1 cellular context compared by ENCODE assay signal in the genomic region with DNA sequence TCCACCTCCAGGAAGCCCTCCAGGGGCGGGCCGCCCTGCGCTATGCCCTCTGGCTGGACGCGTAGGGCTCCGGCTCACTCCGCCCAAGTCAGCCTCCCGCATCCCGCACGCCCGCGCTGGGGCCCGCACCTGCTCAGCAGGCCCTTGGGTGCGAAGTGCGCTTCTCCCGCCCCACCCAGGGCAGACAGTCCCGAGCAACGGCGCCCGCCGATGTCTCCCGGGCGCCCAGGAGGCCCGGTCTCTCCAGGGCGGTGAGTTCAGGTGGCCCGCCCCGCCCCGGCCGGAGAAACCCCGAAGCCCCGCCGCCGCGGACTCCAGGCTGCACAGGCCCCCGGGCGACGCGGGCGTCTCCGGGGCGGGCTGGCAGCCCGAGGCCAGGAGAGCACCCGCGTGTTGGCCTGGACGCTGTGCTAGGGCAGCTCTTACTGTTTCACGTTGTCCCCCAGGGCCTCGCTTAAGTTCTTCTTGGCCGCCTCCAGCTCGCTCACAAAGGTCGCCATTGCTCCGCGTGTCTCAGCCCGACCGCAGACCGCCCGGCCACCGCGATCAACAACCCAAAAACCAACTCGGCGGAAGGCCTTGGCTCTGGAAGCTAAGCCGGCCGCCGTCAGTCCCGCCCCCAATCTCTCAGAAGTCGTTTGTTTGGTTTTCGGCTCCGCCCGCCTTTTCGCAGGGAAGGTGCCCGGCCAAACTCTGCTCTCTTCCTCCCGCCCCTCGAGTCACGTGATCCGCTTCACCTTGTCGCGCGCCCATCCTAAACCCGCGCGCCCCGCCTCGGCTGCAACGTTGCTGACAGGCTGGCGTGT.
A peak's percentile ranks its signal among the peaks of the same experiment; 100 is the strongest.
TF ChIP-seq lines count a peak whose summit lies in the region.

A gene with protein sequence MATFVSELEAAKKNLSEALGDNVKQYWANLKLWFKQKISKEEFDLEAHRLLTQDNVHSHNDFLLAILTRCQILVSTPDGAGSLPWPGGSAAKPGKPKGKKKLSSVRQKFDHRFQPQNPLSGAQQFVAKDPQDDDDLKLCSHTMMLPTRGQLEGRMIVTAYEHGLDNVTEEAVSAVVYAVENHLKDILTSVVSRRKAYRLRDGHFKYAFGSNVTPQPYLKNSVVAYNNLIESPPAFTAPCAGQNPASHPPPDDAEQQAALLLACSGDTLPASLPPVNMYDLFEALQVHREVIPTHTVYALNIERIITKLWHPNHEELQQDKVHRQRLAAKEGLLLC (minus strand): TSS at position 531 of the 806 bp plus-strand sequence. CDS start 31 bp downstream, at position 500.

TF ChIP-seq in GM12878, 131 proteins besides CTCF, POLR2A, EP300 and RAD21 (continued from another document and continues in another):
- TF ChIP-seq, protein P1, sequence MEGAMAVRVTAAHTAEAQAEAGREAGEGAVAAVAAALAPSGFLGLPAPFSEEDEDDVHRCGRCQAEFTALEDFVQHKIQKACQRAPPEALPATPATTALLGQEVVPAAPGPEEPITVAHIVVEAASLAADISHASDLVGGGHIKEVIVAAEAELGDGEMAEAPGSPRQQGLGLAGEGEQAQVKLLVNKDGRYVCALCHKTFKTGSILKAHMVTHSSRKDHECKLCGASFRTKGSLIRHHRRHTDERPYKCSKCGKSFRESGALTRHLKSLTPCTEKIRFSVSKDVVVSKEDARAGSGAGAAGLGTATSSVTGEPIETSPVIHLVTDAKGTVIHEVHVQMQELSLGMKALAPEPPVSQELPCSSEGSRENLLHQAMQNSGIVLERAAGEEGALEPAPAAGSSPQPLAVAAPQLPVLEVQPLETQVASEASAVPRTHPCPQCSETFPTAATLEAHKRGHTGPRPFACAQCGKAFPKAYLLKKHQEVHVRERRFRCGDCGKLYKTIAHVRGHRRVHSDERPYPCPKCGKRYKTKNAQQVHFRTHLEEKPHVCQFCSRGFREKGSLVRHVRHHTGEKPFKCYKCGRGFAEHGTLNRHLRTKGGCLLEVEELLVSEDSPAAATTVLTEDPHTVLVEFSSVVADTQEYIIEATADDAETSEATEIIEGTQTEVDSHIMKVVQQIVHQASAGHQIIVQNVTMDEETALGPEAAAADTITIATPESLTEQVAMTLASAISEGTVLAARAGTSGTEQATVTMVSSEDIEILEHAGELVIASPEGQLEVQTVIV (IDR thresholded peaks at IDR 0.05; ENCODE audit: borderline replicate concordance, partially characterized antibody), result peak; percentile 76
- TF ChIP-seq ESRRA (IDR thresholded peaks at IDR 0.05; ENCODE audit: low read length) (peak; percentile 70; the same call in 1 of the 2 replicates), MXI1 (IDR thresholded peaks at IDR 0.05; ENCODE audit: low read depth, low read length) (peak; percentile 72; the same call in 1 of the 2 replicates), NFIC (IDR thresholded peaks at IDR 0.05; ENCODE audit: low read depth, low read length) (no peak; the same call in 1 of the 2 replicates), IKZF2 (IDR thresholded peaks at IDR 0.05) (peak in 1 of 2 experiments; percentile 42; a peak in 2 of 4 replicates), RCOR1 (conservative IDR thresholded peaks at IDR 0.05; ENCODE audit: low read depth, low read length) (0 out of 2 replicates have a peak, but pooled peaks have one; percentile 45), MTA3 (IDR thresholded peaks at IDR 0.05; ENCODE audit: borderline replicate concordance, low read length) (no peak), SP1 (IDR thresholded peaks at IDR 0.05; ENCODE audit: low read depth, low read length) (peak; percentile 74), SUPT20H (IDR thresholded peaks at IDR 0.05; ENCODE audit: borderline replicate concordance, control insufficient read depth, low read depth, low read length) (no peak), BHLHE40 (IDR thresholded peaks at IDR 0.05; ENCODE audit: borderline replicate concordance in 1 of 2, low read depth in 2 of 2, low read length in 1 of 2) (peak; percentile 91 to 97), ZNF622 (IDR thresholded peaks at IDR 0.05) (no peak), POLR2AphosphoS5 (IDR thresholded peaks at IDR 0.05; ENCODE audit: low read length) (0 out of 2 replicates have a peak, but pooled peaks have one; percentile 52), HDAC2 (IDR thresholded peaks at IDR 0.05) (no peak), ATF7 (IDR thresholded peaks at IDR 0.05; ENCODE audit: low read depth) (peak; percentile 67), WRNIP1 (IDR thresholded peaks at IDR 0.05; ENCODE audit: borderline replicate concordance, low read depth, low read length) (no peak), KDM1A (IDR thresholded peaks at IDR 0.05; ENCODE audit: borderline replicate concordance) (no peak), ZSCAN29 (IDR thresholded peaks at IDR 0.05) (no peak), MYB (IDR thresholded peaks at IDR 0.05; ENCODE audit: borderline replicate concordance, low read depth, low read length) (0 out of 2 replicates have a peak, but pooled peaks have one; percentile 41), BRCA1 (IDR thresholded peaks at IDR 0.05; ENCODE audit: low read depth, low read length) (no peak), NR2C2 (IDR thresholded peaks at IDR 0.05; ENCODE audit: borderline replicate concordance, control insufficient read depth, insufficient read length, low read depth) (no peak), SMC3 (IDR thresholded peaks at IDR 0.05; ENCODE audit: borderline replicate concordance, low read length) (no peak), POLR2AphosphoS2 (IDR thresholded peaks at IDR 0.05; ENCODE audit: low read depth, low read length) (no peak), LARP7 (IDR thresholded peaks at IDR 0.05) (peak; percentile 81; the same call in 1 of the 2 replicates), MEF2B (IDR thresholded peaks at IDR 0.05; ENCODE audit: partially characterized antibody, poor library complexity, severe bottlenecking) (peak; percentile 70), HDGF (IDR thresholded peaks at IDR 0.05) (peak; percentile 95), RB1 (IDR thresholded peaks at IDR 0.05; ENCODE audit: borderline replicate concordance) (peak; percentile 84; the same call in 1 of the 2 replicates), YBX1 (IDR thresholded peaks at IDR 0.05) (no peak), TCF12 (IDR thresholded peaks at IDR 0.05; ENCODE audit: low read depth, low read length) (0 out of 2 replicates have a peak, but pooled peaks have one; percentile 23), RUNX3 (IDR thresholded peaks at IDR 0.05; ENCODE audit: low read length) (peak; percentile 98), BACH1 (IDR thresholded peaks at IDR 0.05; ENCODE audit: borderline replicate concordance) (peak; percentile 52; the same call in 1 of the 2 replicates)
- TF ChIP-seq, protein P2, sequence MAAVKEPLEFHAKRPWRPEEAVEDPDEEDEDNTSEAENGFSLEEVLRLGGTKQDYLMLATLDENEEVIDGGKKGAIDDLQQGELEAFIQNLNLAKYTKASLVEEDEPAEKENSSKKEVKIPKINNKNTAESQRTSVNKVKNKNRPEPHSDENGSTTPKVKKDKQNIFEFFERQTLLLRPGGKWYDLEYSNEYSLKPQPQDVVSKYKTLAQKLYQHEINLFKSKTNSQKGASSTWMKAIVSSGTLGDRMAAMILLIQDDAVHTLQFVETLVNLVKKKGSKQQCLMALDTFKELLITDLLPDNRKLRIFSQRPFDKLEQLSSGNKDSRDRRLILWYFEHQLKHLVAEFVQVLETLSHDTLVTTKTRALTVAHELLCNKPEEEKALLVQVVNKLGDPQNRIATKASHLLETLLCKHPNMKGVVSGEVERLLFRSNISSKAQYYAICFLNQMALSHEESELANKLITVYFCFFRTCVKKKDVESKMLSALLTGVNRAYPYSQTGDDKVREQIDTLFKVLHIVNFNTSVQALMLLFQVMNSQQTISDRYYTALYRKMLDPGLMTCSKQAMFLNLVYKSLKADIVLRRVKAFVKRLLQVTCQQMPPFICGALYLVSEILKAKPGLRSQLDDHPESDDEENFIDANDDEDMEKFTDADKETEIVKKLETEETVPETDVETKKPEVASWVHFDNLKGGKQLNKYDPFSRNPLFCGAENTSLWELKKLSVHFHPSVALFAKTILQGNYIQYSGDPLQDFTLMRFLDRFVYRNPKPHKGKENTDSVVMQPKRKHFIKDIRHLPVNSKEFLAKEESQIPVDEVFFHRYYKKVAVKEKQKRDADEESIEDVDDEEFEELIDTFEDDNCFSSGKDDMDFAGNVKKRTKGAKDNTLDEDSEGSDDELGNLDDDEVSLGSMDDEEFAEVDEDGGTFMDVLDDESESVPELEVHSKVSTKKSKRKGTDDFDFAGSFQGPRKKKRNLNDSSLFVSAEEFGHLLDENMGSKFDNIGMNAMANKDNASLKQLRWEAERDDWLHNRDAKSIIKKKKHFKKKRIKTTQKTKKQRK (IDR thresholded peaks at IDR 0.05; ENCODE audit: low read depth, low read length), result no peak
- TF ChIP-seq, protein P3, sequence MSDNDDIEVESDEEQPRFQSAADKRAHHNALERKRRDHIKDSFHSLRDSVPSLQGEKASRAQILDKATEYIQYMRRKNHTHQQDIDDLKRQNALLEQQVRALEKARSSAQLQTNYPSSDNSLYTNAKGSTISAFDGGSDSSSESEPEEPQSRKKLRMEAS (IDR thresholded peaks at IDR 0.05; ENCODE audit: low read depth, low read length), result peak; percentile 38; the same call in 1 of the 2 replicates
- TF ChIP-seq, protein P4, sequence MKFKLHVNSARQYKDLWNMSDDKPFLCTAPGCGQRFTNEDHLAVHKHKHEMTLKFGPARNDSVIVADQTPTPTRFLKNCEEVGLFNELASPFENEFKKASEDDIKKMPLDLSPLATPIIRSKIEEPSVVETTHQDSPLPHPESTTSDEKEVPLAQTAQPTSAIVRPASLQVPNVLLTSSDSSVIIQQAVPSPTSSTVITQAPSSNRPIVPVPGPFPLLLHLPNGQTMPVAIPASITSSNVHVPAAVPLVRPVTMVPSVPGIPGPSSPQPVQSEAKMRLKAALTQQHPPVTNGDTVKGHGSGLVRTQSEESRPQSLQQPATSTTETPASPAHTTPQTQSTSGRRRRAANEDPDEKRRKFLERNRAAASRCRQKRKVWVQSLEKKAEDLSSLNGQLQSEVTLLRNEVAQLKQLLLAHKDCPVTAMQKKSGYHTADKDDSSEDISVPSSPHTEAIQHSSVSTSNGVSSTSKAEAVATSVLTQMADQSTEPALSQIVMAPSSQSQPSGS (IDR thresholded peaks at IDR 0.05; ENCODE audit: low read length), result no peak
- TF ChIP-seq, protein P5, sequence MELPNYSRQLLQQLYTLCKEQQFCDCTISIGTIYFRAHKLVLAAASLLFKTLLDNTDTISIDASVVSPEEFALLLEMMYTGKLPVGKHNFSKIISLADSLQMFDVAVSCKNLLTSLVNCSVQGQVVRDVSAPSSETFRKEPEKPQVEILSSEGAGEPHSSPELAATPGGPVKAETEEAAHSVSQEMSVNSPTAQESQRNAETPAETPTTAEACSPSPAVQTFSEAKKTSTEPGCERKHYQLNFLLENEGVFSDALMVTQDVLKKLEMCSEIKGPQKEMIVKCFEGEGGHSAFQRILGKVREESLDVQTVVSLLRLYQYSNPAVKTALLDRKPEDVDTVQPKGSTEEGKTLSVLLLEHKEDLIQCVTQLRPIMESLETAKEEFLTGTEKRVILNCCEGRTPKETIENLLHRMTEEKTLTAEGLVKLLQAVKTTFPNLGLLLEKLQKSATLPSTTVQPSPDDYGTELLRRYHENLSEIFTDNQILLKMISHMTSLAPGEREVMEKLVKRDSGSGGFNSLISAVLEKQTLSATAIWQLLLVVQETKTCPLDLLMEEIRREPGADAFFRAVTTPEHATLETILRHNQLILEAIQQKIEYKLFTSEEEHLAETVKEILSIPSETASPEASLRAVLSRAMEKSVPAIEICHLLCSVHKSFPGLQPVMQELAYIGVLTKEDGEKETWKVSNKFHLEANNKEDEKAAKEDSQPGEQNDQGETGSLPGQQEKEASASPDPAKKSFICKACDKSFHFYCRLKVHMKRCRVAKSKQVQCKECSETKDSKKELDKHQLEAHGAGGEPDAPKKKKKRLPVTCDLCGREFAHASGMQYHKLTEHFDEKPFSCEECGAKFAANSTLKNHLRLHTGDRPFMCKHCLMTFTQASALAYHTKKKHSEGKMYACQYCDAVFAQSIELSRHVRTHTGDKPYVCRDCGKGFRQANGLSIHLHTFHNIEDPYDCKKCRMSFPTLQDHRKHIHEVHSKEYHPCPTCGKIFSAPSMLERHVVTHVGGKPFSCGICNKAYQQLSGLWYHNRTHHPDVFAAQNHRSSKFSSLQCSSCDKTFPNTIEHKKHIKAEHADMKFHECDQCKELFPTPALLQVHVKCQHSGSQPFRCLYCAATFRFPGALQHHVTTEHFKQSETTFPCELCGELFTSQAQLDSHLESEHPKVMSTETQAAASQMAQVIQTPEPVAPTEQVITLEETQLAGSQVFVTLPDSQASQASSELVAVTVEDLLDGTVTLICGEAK (IDR thresholded peaks at IDR 0.05; ENCODE audit: borderline replicate concordance), result peak; percentile 34; the same call in 1 of the 2 replicates
- TF ChIP-seq, protein P6, sequence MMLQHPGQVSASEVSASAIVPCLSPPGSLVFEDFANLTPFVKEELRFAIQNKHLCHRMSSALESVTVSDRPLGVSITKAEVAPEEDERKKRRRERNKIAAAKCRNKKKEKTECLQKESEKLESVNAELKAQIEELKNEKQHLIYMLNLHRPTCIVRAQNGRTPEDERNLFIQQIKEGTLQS (IDR thresholded peaks at IDR 0.05; ENCODE audit: borderline replicate concordance, extremely low read depth, low read depth, low read length), result peak; percentile 51; the same call in 1 of the 2 replicates
- TF ChIP-seq, protein P7, sequence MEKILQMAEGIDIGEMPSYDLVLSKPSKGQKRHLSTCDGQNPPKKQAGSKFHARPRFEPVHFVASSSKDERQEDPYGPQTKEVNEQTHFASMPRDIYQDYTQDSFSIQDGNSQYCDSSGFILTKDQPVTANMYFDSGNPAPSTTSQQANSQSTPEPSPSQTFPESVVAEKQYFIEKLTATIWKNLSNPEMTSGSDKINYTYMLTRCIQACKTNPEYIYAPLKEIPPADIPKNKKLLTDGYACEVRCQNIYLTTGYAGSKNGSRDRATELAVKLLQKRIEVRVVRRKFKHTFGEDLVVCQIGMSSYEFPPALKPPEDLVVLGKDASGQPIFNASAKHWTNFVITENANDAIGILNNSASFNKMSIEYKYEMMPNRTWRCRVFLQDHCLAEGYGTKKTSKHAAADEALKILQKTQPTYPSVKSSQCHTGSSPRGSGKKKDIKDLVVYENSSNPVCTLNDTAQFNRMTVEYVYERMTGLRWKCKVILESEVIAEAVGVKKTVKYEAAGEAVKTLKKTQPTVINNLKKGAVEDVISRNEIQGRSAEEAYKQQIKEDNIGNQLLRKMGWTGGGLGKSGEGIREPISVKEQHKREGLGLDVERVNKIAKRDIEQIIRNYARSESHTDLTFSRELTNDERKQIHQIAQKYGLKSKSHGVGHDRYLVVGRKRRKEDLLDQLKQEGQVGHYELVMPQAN (conservative IDR thresholded peaks at IDR 0.05), result peak; percentile 74
- TF ChIP-seq, protein P8, sequence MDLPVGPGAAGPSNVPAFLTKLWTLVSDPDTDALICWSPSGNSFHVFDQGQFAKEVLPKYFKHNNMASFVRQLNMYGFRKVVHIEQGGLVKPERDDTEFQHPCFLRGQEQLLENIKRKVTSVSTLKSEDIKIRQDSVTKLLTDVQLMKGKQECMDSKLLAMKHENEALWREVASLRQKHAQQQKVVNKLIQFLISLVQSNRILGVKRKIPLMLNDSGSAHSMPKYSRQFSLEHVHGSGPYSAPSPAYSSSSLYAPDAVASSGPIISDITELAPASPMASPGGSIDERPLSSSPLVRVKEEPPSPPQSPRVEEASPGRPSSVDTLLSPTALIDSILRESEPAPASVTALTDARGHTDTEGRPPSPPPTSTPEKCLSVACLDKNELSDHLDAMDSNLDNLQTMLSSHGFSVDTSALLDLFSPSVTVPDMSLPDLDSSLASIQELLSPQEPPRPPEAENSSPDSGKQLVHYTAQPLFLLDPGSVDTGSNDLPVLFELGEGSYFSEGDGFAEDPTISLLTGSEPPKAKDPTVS (IDR thresholded peaks at IDR 0.05; ENCODE audit: low read depth, low read length), result no peak
